Comparison of ENCODE assay signal across 19 cellular contexts in genomic region chr10:126955934-126956711, GRCh38. TPM values are rescaled to one million over a fixed set of nuclear protein-coding genes. Genes with fewer than 3 reads are reported as not detected.
A peak's percentile ranks its signal among the peaks of the same experiment; 100 is the strongest.
DNase-seq lines count a peak whose midpoint lies in the region; ATAC-seq and TF ChIP-seq lines count a peak whose summit lies in the region.
"Had no signal": no experiment of that assay in that cellular context is flagged by ENCODE, and none has a peak within 500 bp of the region (broad histone marks: within the 10 kb centered on the region; RNA-seq: fewer than 3 reads in every experiment).

No MANE protein-coding gene starts in this region.

- H3K36me3 ChIP-seq in A673 (ENCODE audit: insufficient read depth, low read length, poor library complexity, severe bottlenecking) (no peaks in the 10 kb centered on the region), Panc1 (ENCODE audit: control insufficient read depth, insufficient read depth, low read length) (no peaks in the 10 kb centered on the region)
- H3K36me3 ChIP-seq: neutrophil, vagina had no signal

- H3K27me3 ChIP-seq in A673 (replicated peaks; ENCODE audit: insufficient read depth, low read depth, low read length, poor library complexity): no peaks in the 10 kb centered on the region
- H3K27me3 ChIP-seq in Panc1 (ENCODE audit: control insufficient read depth, insufficient read depth, low read length): no peaks in the 10 kb centered on the region
- H3K27me3 ChIP-seq in foreskin keratinocyte: no peaks in the 10 kb centered on the region
- H3K27me3 ChIP-seq: neutrophil, vagina had no signal

- H3K9me3 Mint-ChIP-seq in nephron progenitor cell (no peaks in the 10 kb centered on the region), endothelial cell (ENCODE audit: unreplicated experiment) (no peaks in the 10 kb centered on the region)

- no peak for TF ChIP-seq CTCF in A673 (conservative IDR thresholded peaks at IDR 0.05; ENCODE audit: low read depth, low read length)
- TF ChIP-seq CTCF in Panc1 (IDR thresholded peaks at IDR 0.05): no peak
- TF ChIP-seq CTCF in foreskin keratinocyte (conservative IDR thresholded peaks at IDR 0.05): no peak
- TF ChIP-seq CTCF in nephron progenitor cell (IDR thresholded peaks at IDR 0.05): no peak
- no peak for TF ChIP-seq CTCF in endothelial cell (IDR thresholded peaks at IDR 0.05; ENCODE audit: unreplicated experiment)

- H3K4me1 Mint-ChIP-seq in nephron progenitor cell (peaks cover 27% of the 10 kb centered on the region), endothelial cell (ENCODE audit: unreplicated experiment) (peaks cover 10% of the 10 kb centered on the region)
- H3K4me1 Mint-ChIP-seq: activated CD4-positive, alpha-beta T cell treated with anti-CD3 and anti-CD28 coated beads, Interleukin-2, amount 10 ng/mL, durations not matched to agents 7 days and 5 days had no signal

- ATAC-seq in Panc1 (peak; percentile 51; the same call in 1 of the 2 replicates), foreskin keratinocyte (peak; percentile 61), GM19035 (IDR thresholded peaks at IDR 0.05; ENCODE audit: unreplicated experiment) (no peak)

- no peak overlapping the region for H3K4me3 ChIP-seq in A673 (ENCODE audit: low read depth, low read length, poor library complexity, severe bottlenecking)
- no peak overlapping the region for H3K4me3 ChIP-seq in Panc1 (ENCODE audit: low read depth in 2 of 2, low read length in 2 of 2)
- H3K4me3 ChIP-seq: vagina had no signal

- BruUV-seq in A673 (replicated peaks; lab: Mats Ljungman, UMichigan) (no TSS peak), Panc1 (replicated peaks; lab: Mats Ljungman, UMichigan) (no TSS peak)

- peaks cover 4% of the 10 kb centered on the region for H3K27me3 Mint-ChIP-seq in nephron progenitor cell (ENCODE audit: low read depth, poor library complexity)
- H3K27me3 Mint-ChIP-seq in endothelial cell (ENCODE audit: unreplicated experiment): no peaks in the 10 kb centered on the region
- H3K27me3 Mint-ChIP-seq: activated CD4-positive, alpha-beta T cell treated with anti-CD3 and anti-CD28 coated beads, Interleukin-2, amount 10 ng/mL, durations not matched to agents 7 days and 5 days had no signal

- no peaks in the 10 kb centered on the region for H3K4me1 ChIP-seq in A673 (ENCODE audit: insufficient read depth, low read length, poor library complexity, severe bottlenecking)
- H3K4me1 ChIP-seq in Panc1 (ENCODE audit: control insufficient read depth, insufficient read depth, low read length): peaks cover 7% of the 10 kb centered on the region; the same call in 1 of the 2 replicates
- no peaks in the 10 kb centered on the region for H3K4me1 ChIP-seq in foreskin keratinocyte

- no peaks in the 10 kb centered on the region for H3K36me3 Mint-ChIP-seq in nephron progenitor cell (ENCODE audit: low read depth)
- no peaks in the 10 kb centered on the region for H3K36me3 Mint-ChIP-seq in endothelial cell (ENCODE audit: low read depth, unreplicated experiment)

- intact Hi-C loops in A673 (cut with micrococcal nuclease; ENCODE audit: unreplicated experiment): no loop called here
- intact Hi-C loops in Panc1 (cut with micrococcal nuclease; ENCODE audit: unreplicated experiment): no loop called here

- peaks cover 15% of the 10 kb centered on the region for H3K9me3 ChIP-seq in A673 (ENCODE audit: low read depth, low read length, poor library complexity, severe bottlenecking)
- H3K9me3 ChIP-seq in Panc1 (ENCODE audit: control insufficient read depth, insufficient read depth, low read depth, low read length): no peaks in the 10 kb centered on the region; the same call in 1 of the 2 replicates
- H3K9me3 ChIP-seq: vagina had no signal

- H3K27ac Mint-ChIP-seq in nephron progenitor cell: peak overlapping the region; percentile 81
- no peak overlapping the region for H3K27ac Mint-ChIP-seq in endothelial cell (ENCODE audit: unreplicated experiment)
- H3K27ac Mint-ChIP-seq: activated CD4-positive, alpha-beta T cell treated with anti-CD3 and anti-CD28 coated beads, Interleukin-2, amount 10 ng/mL, durations not matched to agents 7 days and 5 days; T-helper 1 cell treated with Interleukin-12 subunit alpha and Interleukin-12 subunit beta and Interleukin-4 antibody, amounts not matched to agents 30 μg/mL and 1 μg/mL, for 36 hours had no signal

- H3K4me3 Mint-ChIP-seq in nephron progenitor cell (no peak overlapping the region), endothelial cell (ENCODE audit: unreplicated experiment) (no peak overlapping the region)
- H3K4me3 Mint-ChIP-seq: activated CD4-positive, alpha-beta T cell treated with anti-CD3 and anti-CD28 coated beads, Interleukin-2, amount 10 ng/mL, durations not matched to agents 7 days and 5 days; T-helper 1 cell treated with Interleukin-12 subunit alpha and Interleukin-12 subunit beta and Interleukin-4 antibody, amounts not matched to agents 30 μg/mL and 1 μg/mL, for 36 hours had no signal

- DNase-seq in A673 (ENCODE audit: low spot score): peak; percentile 14
- DNase-seq in Panc1 (ENCODE audit: low read depth, low spot score): no peak
- DNase-seq in foreskin keratinocyte: no peak
- no peak for DNase-seq in nephron progenitor cell
- no peak for DNase-seq in NCI-H345 (lab: John Stamatoyannopoulos, UW)
- DNase-seq in endothelial cell (ENCODE audit: low spot score): no peak
- no peak for DNase-seq in activated CD4-positive, alpha-beta T cell treated with anti-CD3 and anti-CD28 coated beads for 48 hours
- DNase-seq: activated CD4-positive, alpha-beta T cell treated with anti-CD3 and anti-CD28 coated beads, Interleukin-2, amount 10 ng/mL, durations not matched to agents 7 days and 5 days; activated CD8-positive, alpha-beta memory T cell treated with anti-CD3 and anti-CD28 coated beads, Interleukin-2, amount 50 U/mL, for 4 hours; H7; Karpas-422; NCI-H187 treated with DMSO at 0.1 percent for 48 hours; NCI-H774; OCI-M1; stimulated activated CD4-positive, alpha-beta T cell treated with anti-CD3 and anti-CD28 coated beads, Interleukin-15, amount 100 ng/mL, for 24 hours had no signal

- no peak overlapping the region for H3K27ac ChIP-seq in A673 (ENCODE audit: low read depth, low read length, poor library complexity, severe bottlenecking)
- H3K27ac ChIP-seq in Panc1 (ENCODE audit: low read length): no peak overlapping the region
- H3K27ac ChIP-seq in foreskin keratinocyte: peak overlapping the region; percentile 45
- H3K27ac ChIP-seq: neutrophil, vagina had no signal

- in situ Hi-C loops in Panc1 (cut with HindIII; ENCODE audit: low pct_unique_long_range_greater_than_20kb, low sequenced_read_pairs): no loop called here

- POLR2A ChIA-PET in A673 (lab: Charles Lee; ENCODE audit: low non-redundant PET) (interaction anchor here (0.5 kb wide), 1 partner anchor 83 kb away, joined by 9 read pairs; no protein-coding TSS in a partner anchor), Panc1 (lab: Charles Lee) (no interaction called here)

- CTCF ChIA-PET in A673 (lab: Charles Lee): no interaction called here
- CTCF ChIA-PET in Panc1 (lab: Charles Lee): no interaction called here

RNA-seq across cellular contexts. Expression of gene DOCK1, which starts 50.9 kb away (rescaled TPM):
- total RNA-seq in A673 (2021) (30.7 and 37.3 TPM in 2 replicates), Panc1 (2021; ENCODE audit: unreplicated experiment) (67.6 TPM), foreskin keratinocyte (48.4 and 56.5 TPM in 2 replicates), endothelial cell (ENCODE audit: unreplicated experiment) (116 TPM)
- polyA plus RNA-seq in Panc1 (2012; ENCODE audit: insufficient read length): 42.9 TPM
- polyA plus RNA-seq in foreskin keratinocyte: 10.4 and 12.0 TPM in 2 replicates
